ENCODE assay signal across 23 cellular contexts in the genomic region with DNA sequence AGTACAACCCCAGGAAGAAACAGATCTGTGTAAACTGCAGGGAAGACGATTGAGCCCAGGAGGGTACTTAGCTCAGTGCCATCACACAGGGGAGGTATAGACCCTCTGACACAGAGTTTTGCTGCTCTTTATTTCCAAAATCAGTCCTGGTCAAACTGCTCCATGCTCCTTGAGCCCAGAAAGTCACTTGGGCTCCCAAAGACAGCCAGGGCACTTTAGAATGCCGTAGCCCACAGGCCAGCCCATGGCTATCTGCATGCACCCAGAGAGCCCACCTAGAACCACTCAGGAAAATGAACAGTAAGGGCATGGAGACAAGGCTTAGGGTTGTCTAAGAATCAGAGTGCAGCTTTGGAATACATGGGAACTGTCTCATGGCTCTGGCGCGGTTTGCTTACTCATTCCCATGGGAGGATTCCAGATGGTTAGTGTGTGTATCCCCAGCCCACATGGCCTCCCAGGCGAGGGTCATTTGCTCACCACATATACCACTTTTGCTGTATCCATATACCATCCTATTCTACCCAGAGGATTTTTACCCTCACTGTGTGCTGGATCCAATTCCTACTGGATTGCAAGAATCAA. TPM values are rescaled to one million over a fixed set of nuclear protein-coding genes. Genes with fewer than 3 reads are reported as not detected.
A peak's percentile ranks its signal among the peaks of the same experiment; 100 is the strongest.
DNase-seq lines count a peak whose midpoint lies in the region; ATAC-seq, FAIRE-seq and TF ChIP-seq lines count a peak whose summit lies in the region.
"Had no signal": no experiment of that assay in that cellular context is flagged by ENCODE, and none has a peak within 500 bp of the region (broad histone marks: within the 10 kb centered on the region; RNA-seq: fewer than 3 reads in every experiment).

No MANE protein-coding gene starts in this region.

- peaks cover 4% of the 10 kb centered on the region; the same call in 2 of the 3 replicates for H3K4me1 ChIP-seq in A549
- H3K4me1 ChIP-seq in naive thymus-derived CD4-positive, alpha-beta T cell (ENCODE audit: control insufficient read depth in 2 of 2, insufficient read depth in 2 of 2, low read length in 2 of 2): no peaks in the 10 kb centered on the region
- H3K4me1 ChIP-seq: left ventricle myocardium inferior, SJSA1 had no signal

- no peak overlapping the region for H3K4me3 Mint-ChIP-seq in naive thymus-derived CD4-positive, alpha-beta T cell
- H3K4me3 Mint-ChIP-seq: activated naive CD8-positive, alpha-beta T cell; activated T-cell treated with anti-CD3 and anti-CD28 coated beads, Interleukin-2, amount 50 U/mL, for 4 hours; H9 had no signal

- intact Hi-C loops in naive thymus-derived CD4-positive, alpha-beta T cell (cut with micrococcal nuclease): no loop called here

- no peak for ATAC-seq in A549
- ATAC-seq in naive thymus-derived CD4-positive, alpha-beta T cell: no peak
- ATAC-seq: activated T-cell treated with anti-CD3 and anti-CD28 coated beads, Interleukin-2, amount 50 U/mL, for 4 hours; mucosa of descending colon had no signal

- WGBS in A549 (ENCODE audit: missing lambda C conversion rate): 61% methylated on average over 5 of the region's 5 CpGs

- no peak overlapping the region for H3K27ac Mint-ChIP-seq in naive thymus-derived CD4-positive, alpha-beta T cell
- H3K27ac Mint-ChIP-seq: activated naive CD8-positive, alpha-beta T cell; H9 had no signal

- CTCF ChIA-PET in A549 (lab: Yijun Ruan, JAX): interaction anchor here (0.7 to 3.3 kb wide), 9 partner anchors 8 to 1900 kb away, joined by 3 to 15 read pairs (median 5); no protein-coding TSS in a partner anchor
- CTCF ChIA-PET in naive thymus-derived CD4-positive, alpha-beta T cell (lab: Charles Lee): interaction anchor here (1.2 kb wide), 1 partner anchor 227 kb away, joined by 5 read pairs; no protein-coding TSS in a partner anchor

- no peaks in the 10 kb centered on the region for H3K9me3 Mint-ChIP-seq in naive thymus-derived CD4-positive, alpha-beta T cell
- H3K9me3 Mint-ChIP-seq: activated T-cell treated with anti-CD3 and anti-CD28 coated beads, Interleukin-2, amount 50 U/mL, for 4 hours; H9 had no signal

- peaks cover 4 to 8% (median 7%) of the 10 kb centered on the region in 7 donors for H3K4me1 Mint-ChIP-seq in naive thymus-derived CD4-positive, alpha-beta T cell

- no peaks in the 10 kb centered on the region for H3K9me3 ChIP-seq in A549
- no peaks in the 10 kb centered on the region for H3K9me3 ChIP-seq in naive thymus-derived CD4-positive, alpha-beta T cell (ENCODE audit: control insufficient read depth in 2 of 3, low read length in 3 of 3)
- H3K9me3 ChIP-seq: left ventricle myocardium inferior, mucosa of descending colon, SJSA1 had no signal

- TF ChIP-seq CTCF in A549 (IDR thresholded peaks at IDR 0.05): no peak
- no peak for TF ChIP-seq CTCF in fibroblast of the aortic adventitia (IDR thresholded peaks at IDR 0.05; ENCODE audit: insufficient read depth, low read length)

- peak; percentile 32 for FAIRE-seq in A549 (lab: Jason Lieb, UNC)
- FAIRE-seq: endothelial cell of umbilical vein, GM12891 had no signal

- POLR2A ChIA-PET in A549 (lab: Yijun Ruan, JAX): interaction anchor here (0.8 to 1.1 kb wide), 2 partner anchors 14 to 221 kb away, joined by 3 read pairs; a partner anchor contains a TSS
- POLR2A ChIA-PET in naive thymus-derived CD4-positive, alpha-beta T cell (lab: Charles Lee): no interaction called here

- DNase-seq in A549 (ENCODE audit: low read depth in 1 of 2, low spot score in 1 of 2) (no peak), H4 (ENCODE audit: low spot score) (peak; percentile 65), NCI-H82 (lab: John Stamatoyannopoulos, UW) (peak; percentile 87), fibroblast of the aortic adventitia (ENCODE audit: low read depth) (peak; percentile 13), putamen (ENCODE audit: low spot score) (no peak), NCI-H1436 (lab: John Stamatoyannopoulos, UW) (no peak), T-helper 9 cell (no peak)
- no peak for DNase-seq in naive thymus-derived CD4-positive, alpha-beta T cell
- DNase-seq: activated T-cell treated with anti-CD3 and anti-CD28 coated beads, Interleukin-2, amount 50 U/mL, for 4 hours; cortex of kidney; H9; left ventricle myocardium inferior; mucosa of descending colon; MV-4-11; NCI-H2107; NCI-H524 treated with DMSO at 0.1 percent for 48 hours; PC-9 had no signal

- no peak overlapping the region for H3K4me2 ChIP-seq in A549
- H3K4me2 ChIP-seq: PC-9 had no signal

- no peak for TF ChIP-seq POLR2A in A549 (IDR thresholded peaks at IDR 0.05; ENCODE audit: low read length)

- no peaks in the 10 kb centered on the region for H3K27me3 ChIP-seq in naive thymus-derived CD4-positive, alpha-beta T cell (ENCODE audit: control insufficient read depth in 2 of 2, insufficient read depth in 2 of 2, low read length in 2 of 2)
- H3K27me3 ChIP-seq: SJSA1 had no signal

- no peak overlapping the region for H3K27ac ChIP-seq in A549
- H3K27ac ChIP-seq in naive thymus-derived CD4-positive, alpha-beta T cell (ENCODE audit: low read depth, low read length): no peak overlapping the region
- H3K27ac ChIP-seq: C4-2B, HL-60, left ventricle myocardium inferior, PC-9, SJSA1 had no signal

- no peaks in the 10 kb centered on the region for H3K36me3 ChIP-seq in naive thymus-derived CD4-positive, alpha-beta T cell (ENCODE audit: control insufficient read depth in 2 of 3, insufficient read depth in 3 of 3, low read length in 3 of 3)
- H3K36me3 ChIP-seq: left ventricle myocardium inferior, SJSA1 had no signal

- peaks cover 3 to 8% (median 7%) of the 10 kb centered on the region in 5 donors for H3K27me3 Mint-ChIP-seq in naive thymus-derived CD4-positive, alpha-beta T cell

- no peak for TF ChIP-seq RAD21 in A549 (conservative IDR thresholded peaks at IDR 0.05 in 1 of 2, IDR thresholded peaks at IDR 0.05 in 1 of 2)

- H3K4me3 ChIP-seq in A549 (no peak overlapping the region), fibroblast of the aortic adventitia (ENCODE audit: low read depth, low read length) (no peak overlapping the region)
- no peak overlapping the region for H3K4me3 ChIP-seq in naive thymus-derived CD4-positive, alpha-beta T cell (ENCODE audit: low read length)
- H3K4me3 ChIP-seq: left ventricle myocardium inferior, mucosa of descending colon, PC-9, SJSA1 had no signal

- no peak for TF ChIP-seq EP300 in A549 (IDR thresholded peaks at IDR 0.05)

- H3K36me3 Mint-ChIP-seq in naive thymus-derived CD4-positive, alpha-beta T cell: no peaks in the 10 kb centered on the region
- H3K36me3 Mint-ChIP-seq: activated naive CD8-positive, alpha-beta T cell had no signal

TF ChIP-seq in A549, 52 proteins besides CTCF, POLR2A, EP300 and RAD21:
- TF ChIP-seq PHF8 (IDR thresholded peaks at IDR 0.05; ENCODE audit: borderline replicate concordance, low read depth) (no peak), ZNF302 (CRISPR knock-in tag; IDR thresholded peaks at IDR 0.05) (no peak), MYC (IDR thresholded peaks at IDR 0.05; ENCODE audit: borderline replicate concordance, low read length) (no peak), CBX2 (IDR thresholded peaks at IDR 0.05; ENCODE audit: borderline replicate concordance, low read depth) (no peak)
TF ChIP-seq in A549: peak in this region for 0.

RNA-seq across cellular contexts. Expression of a gene that starts 14.7 kb away (rescaled TPM):
- polyA plus RNA-seq in A549 (2011; rRNA removed) (196 and 445 TPM in 2 replicates), A549 (2017; fragmentation: RNase III; extraction: RNeasy Plus Mini Kit Qiagen cat#74134 plus additional on column Dnase treatment) (511 to 662 TPM (median 549 TPM) in 3 replicates)
- 330 and 503 TPM in 2 replicates for polyA plus RNA-seq in A549 (2012; cell fraction: cytosol; rRNA removed)
- 114 and 173 TPM in 2 replicates for polyA plus RNA-seq in A549 (2012; cell fraction: nucleus; rRNA removed)
- polyA minus RNA-seq in A549 (2011; rRNA and poly(A)+ RNA removed): 16.9 and 22.2 TPM in 2 replicates
- total RNA-seq in H4 (2014; rRNA removed; shearing (Covaris generic)): 294 and 308 TPM in 2 replicates
- 71.2 and 161 TPM in 2 replicates for total RNA-seq in fibroblast of the aortic adventitia (ENCODE audit: low replicate concordance)
- total RNA-seq in naive thymus-derived CD4-positive, alpha-beta T cell: 10 to 100 TPM; 19.5 to 98.0 (median 51.2) TPM
- 100 to 1,000 TPM in 1 of 2 donors, 10 to 100 TPM in 1; 82.1 to 101 TPM for polyA plus RNA-seq in naive thymus-derived CD4-positive, alpha-beta T cell

Comparison
In these comparisons a context has a peak if more than half of its experiments do, and no peak if none do; other contexts are left out.
1. DNase-seq: peak in H4 (single experiment), NCI-H82 (single experiment) and fibroblast of the aortic adventitia (single experiment); none in A549 (0 of 2), putamen (single experiment), naive thymus-derived CD4-positive, alpha-beta T cell (0 of 9), NCI-H1436 (single experiment) and T-helper 9 cell (single experiment).